15 cellular contexts compared by ENCODE assay signal in genomic region chr2:158988501-158988900, GRCh38.
"Had no signal": no experiment of that assay in that cellular context is flagged by ENCODE, and none has a peak within 500 bp of the region (broad histone marks: within the 10 kb centered on the region; RNA-seq: fewer than 3 reads in every experiment).

No MANE protein-coding gene starts in this region.

- H3K9me3 ChIP-seq: heart left ventricle, tibial nerve had no signal

- H3K27me3 Mint-ChIP-seq: activated naive CD8-positive, alpha-beta T cell treated with anti-CD3 and anti-CD28 coated beads, Interleukin-2, amount 50 U/mL, for 24 hours; dendritic cell treated with granulocyte-macrophage colony-stimulating factor and Interleukin-4, amounts not matched to agents 40 ng/mL and 50 ng/mL, for 4 days had no signal

- H3K9me3 Mint-ChIP-seq: activated naive CD4-positive, alpha-beta T cell treated with anti-CD3 and anti-CD28 coated beads for 36 hours; activated naive CD8-positive, alpha-beta T cell treated with anti-CD3 and anti-CD28 coated beads, Interleukin-2, amount 50 U/mL, for 24 hours; activated T-helper 2 cell treated with anti-CD3 and anti-CD28 coated beads, Interferon-gamma antibody, Interleukin-2, Interleukin-4, amounts not matched to agents 10 μg/mL and 5 μg/mL and 100 μg/mL, durations not matched to agents 14 hours and 24 hours and 36 hours; dendritic cell treated with granulocyte-macrophage colony-stimulating factor and Interleukin-4, amounts not matched to agents 40 ng/mL and 50 ng/mL, for 4 days; naive thymus-derived CD8-positive, alpha-beta T cell; stimulated activated naive B cell treated with anti-CD40 and anti-IgM and Interleukin-4, amounts not matched to agents 10 μg/mL and 1 μg/mL and 100 μg/mL, for 72 hours had no signal

- H3K27ac Mint-ChIP-seq: activated CD8-positive, alpha-beta memory T cell treated with anti-CD3 and anti-CD28 coated beads, Interleukin-2, amount 10 ng/mL, durations not matched to agents 7 days and 5 days; activated naive CD4-positive, alpha-beta T cell treated with anti-CD3 and anti-CD28 coated beads for 36 hours; activated naive CD8-positive, alpha-beta T cell treated with anti-CD3 and anti-CD28 coated beads, Interleukin-2, amount 50 U/mL, for 24 hours; activated T-helper 2 cell treated with anti-CD3 and anti-CD28 coated beads, Interferon-gamma antibody, Interleukin-2, Interleukin-4, amounts not matched to agents 10 μg/mL and 5 μg/mL and 100 μg/mL, durations not matched to agents 14 hours and 24 hours and 36 hours; dendritic cell treated with granulocyte-macrophage colony-stimulating factor and Interleukin-4, amounts not matched to agents 40 ng/mL and 50 ng/mL, for 4 days; stimulated activated naive B cell treated with anti-CD40 and anti-IgM and Interleukin-4, amounts not matched to agents 10 μg/mL and 1 μg/mL and 100 μg/mL, for 72 hours had no signal

- H3K27ac ChIP-seq: heart left ventricle, tibial nerve had no signal

- H3K4me3 Mint-ChIP-seq: activated CD8-positive, alpha-beta memory T cell treated with anti-CD3 and anti-CD28 coated beads, Interleukin-2, amount 10 ng/mL, durations not matched to agents 7 days and 5 days; activated naive CD4-positive, alpha-beta T cell treated with anti-CD3 and anti-CD28 coated beads for 36 hours; activated naive CD8-positive, alpha-beta T cell treated with anti-CD3 and anti-CD28 coated beads, Interleukin-2, amount 50 U/mL, for 24 hours; dendritic cell treated with granulocyte-macrophage colony-stimulating factor and Interleukin-4, amounts not matched to agents 40 ng/mL and 50 ng/mL, for 4 days; naive thymus-derived CD8-positive, alpha-beta T cell; stimulated activated naive B cell treated with anti-CD40 and anti-IgM and Interleukin-4, amounts not matched to agents 10 μg/mL and 1 μg/mL and 100 μg/mL, for 72 hours had no signal

- H3K4me3 ChIP-seq: heart left ventricle, tibial nerve had no signal

- DNase-seq: activated CD4-positive, alpha-beta T cell treated with anti-CD3 and anti-CD28 coated beads, Interleukin-2, amount 50 U/mL, for 48 hours; activated CD8-positive, alpha-beta memory T cell treated with anti-CD3 and anti-CD28 coated beads, Interleukin-2, amount 10 ng/mL, durations not matched to agents 7 days and 5 days; activated naive CD4-positive, alpha-beta T cell treated with anti-CD3 and anti-CD28 coated beads for 36 hours; activated naive CD8-positive, alpha-beta T cell treated with anti-CD3 and anti-CD28 coated beads, Interleukin-2, amount 50 U/mL, for 24 hours; activated T-cell treated with anti-CD3 and anti-CD28 coated beads, Interleukin-2, amount 50 U/mL, for 1 hour; aorta; effector memory CD4-positive, alpha-beta T cell; heart left ventricle; naive thymus-derived CD8-positive, alpha-beta T cell; stimulated activated naive B cell treated with anti-CD40 and anti-IgM and Interleukin-4, amounts not matched to agents 10 μg/mL and 1 μg/mL and 100 μg/mL, for 72 hours had no signal

- ATAC-seq: activated CD8-positive, alpha-beta memory T cell treated with anti-CD3 and anti-CD28 coated beads, Interleukin-2, amount 10 ng/mL, durations not matched to agents 7 days and 5 days; activated naive CD8-positive, alpha-beta T cell treated with anti-CD3 and anti-CD28 coated beads, Interleukin-2, amount 50 U/mL, for 24 hours; heart left ventricle; naive thymus-derived CD8-positive, alpha-beta T cell had no signal

- H3K36me3 Mint-ChIP-seq: activated CD8-positive, alpha-beta memory T cell treated with anti-CD3 and anti-CD28 coated beads, Interleukin-2, amount 10 ng/mL, durations not matched to agents 7 days and 5 days; naive thymus-derived CD8-positive, alpha-beta T cell; stimulated activated naive B cell treated with anti-CD40 and anti-IgM and Interleukin-4, amounts not matched to agents 10 μg/mL and 1 μg/mL and 100 μg/mL, for 72 hours had no signal

- FAIRE-seq: bronchial epithelial cell, frontal cortex had no signal

- H3K4me1 Mint-ChIP-seq: naive thymus-derived CD8-positive, alpha-beta T cell had no signal

- H3K27me3 ChIP-seq: heart left ventricle, tibial nerve had no signal

- H3K36me3 ChIP-seq: heart left ventricle, tibial nerve had no signal
